In genomic region chr1:180311011-180311730, GRCh38 we compare ENCODE assay signal across 1 cellular context.
TF ChIP-seq lines count a peak whose summit lies in the region.

No MANE protein-coding gene starts in this region.

TF ChIP-seq in HepG2, 621 proteins besides CTCF, POLR2A, EP300 and RAD21 (continued from another document):
- no peak for TF ChIP-seq SKIL (CRISPR knock-in tag; IDR thresholded peaks at IDR 0.05; ENCODE audit: borderline replicate concordance)
- TF ChIP-seq ZBTB39 (CRISPR knock-in tag; IDR thresholded peaks at IDR 0.05): no peak
- TF ChIP-seq FOSL2 (CRISPR knock-in tag; IDR thresholded peaks at IDR 0.05): 0 out of 2 replicates have a peak, but pooled peaks have one; percentile 23
- no peak for TF ChIP-seq FOXC1 (CRISPR knock-in tag; IDR thresholded peaks at IDR 0.05; ENCODE audit: borderline replicate concordance)
- TF ChIP-seq FOXP1 (IDR thresholded peaks at IDR 0.05): no peak
- TF ChIP-seq FOXP1 (CRISPR knock-in tag; IDR thresholded peaks at IDR 0.05): peak; percentile 32
